Comparison of ENCODE assay signal across 1 cellular context in genomic region chr19:48613024-48613851, GRCh38.
TF ChIP-seq lines count a peak whose summit lies in the region.

No MANE protein-coding gene starts in this region.

TF ChIP-seq in HCT116, 20 proteins besides CTCF, POLR2A, EP300 and RAD21 (continued from another document):
- TF ChIP-seq CBX3 (IDR thresholded peaks at IDR 0.05; ENCODE audit: low read depth) (no peak), POLR2AphosphoS5 (IDR thresholded peaks at IDR 0.05; ENCODE audit: low read depth, low read length) (no peak; the same call in 1 of the 2 replicates), ZFX (IDR thresholded peaks at IDR 0.05) (no peak), FOSL1 (IDR thresholded peaks at IDR 0.05; ENCODE audit: low read depth) (no peak), YY1 (IDR thresholded peaks at IDR 0.05; ENCODE audit: extremely low read depth, insufficient replicate concordance, low read depth, low read length) (no peak), JUND (IDR thresholded peaks at IDR 0.05) (no peak), ELF1 (IDR thresholded peaks at IDR 0.05; ENCODE audit: borderline replicate concordance, low read depth) (no peak), ATF3 (IDR thresholded peaks at IDR 0.05) (no peak), EZH2 (IDR thresholded peaks at IDR 0.05) (no peak), EZH2phosphoT487 (IDR thresholded peaks at IDR 0.05; ENCODE audit: borderline replicate concordance) (no peak), MAX (IDR thresholded peaks at IDR 0.05) (no peak), TCF7L2 (IDR thresholded peaks at IDR 0.05; ENCODE audit: borderline replicate concordance, extremely low read depth, insufficient read depth, insufficient read length) (no peak), EGR1 (IDR thresholded peaks at IDR 0.05; ENCODE audit: low read depth) (no peak)
TF ChIP-seq in HCT116: peak in this region for 0.
